Comparison of ENCODE assay signal across 8 cellular contexts in the genomic region with DNA sequence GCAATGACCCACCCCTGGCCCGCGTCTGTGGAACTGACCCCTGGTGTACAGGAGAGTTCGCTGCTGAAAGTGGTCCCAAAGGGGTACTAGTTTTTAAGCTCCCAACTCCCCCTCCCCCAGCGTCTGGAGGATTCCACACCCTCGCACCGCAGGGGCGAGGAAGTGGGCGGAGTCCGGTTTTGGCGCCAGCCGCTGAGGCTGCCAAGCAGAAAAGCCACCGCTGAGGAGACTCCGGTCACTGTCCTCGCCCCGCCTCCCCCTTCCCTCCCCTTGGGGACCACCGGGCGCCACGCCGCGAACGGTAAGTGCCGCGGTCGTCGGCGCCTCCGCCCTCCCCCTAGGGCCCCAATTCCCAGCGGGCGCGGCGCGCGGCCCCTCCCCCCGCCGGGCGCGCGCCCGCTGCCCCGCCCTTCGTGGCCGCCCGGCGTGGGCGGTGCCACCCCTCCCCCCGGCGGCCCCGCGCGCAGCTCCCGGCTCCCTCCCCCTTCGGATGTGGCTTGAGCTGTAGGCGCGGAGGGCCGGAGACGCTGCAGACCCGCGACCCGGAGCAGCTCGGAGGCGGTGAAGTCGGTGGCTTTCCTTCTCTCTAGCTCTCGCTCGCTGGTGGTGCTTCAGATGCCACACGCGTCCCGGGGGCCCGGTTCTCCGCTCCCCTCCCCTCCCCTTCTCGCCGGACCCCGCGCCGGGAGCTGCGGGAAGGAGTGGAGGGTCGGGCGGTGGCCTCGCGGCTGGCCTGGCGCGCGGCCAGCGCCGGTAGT. TPM values are rescaled to one million over a fixed set of nuclear protein-coding genes. Genes with fewer than 3 reads are reported as not detected.
A peak's percentile ranks its signal among the peaks of the same experiment; 100 is the strongest.
DNase-seq lines count a peak whose midpoint lies in the region; ATAC-seq, FAIRE-seq and TF ChIP-seq lines count a peak whose summit lies in the region.

A gene (plus strand): TSS at position 485 of the 758 bp plus-strand sequence. CDS start 1,254 bp downstream, outside the sequence.

- ATAC-seq in GM18517 (IDR thresholded peaks at IDR 0.05; ENCODE audit: unreplicated experiment) (peak; percentile 36), HG02973 (IDR thresholded peaks at IDR 0.05; ENCODE audit: unreplicated experiment) (peak; percentile 39)

- peaks cover 17% of the 10 kb centered on the region for H3K4me1 Mint-ChIP-seq in astrocyte (ENCODE audit: low read depth, unreplicated experiment)

- peaks cover 28% of the 10 kb centered on the region for H3K36me3 Mint-ChIP-seq in astrocyte (ENCODE audit: low read depth, unreplicated experiment)

- H3K4me2 ChIP-seq in astrocyte (ENCODE audit: low read length), result peak within 1 kb of the TSS; percentile 85
- H3K4me2 ChIP-seq in hepatocyte, result peak within 1 kb of the TSS; percentile 78

- peaks cover 2% of the 10 kb centered on the region for H3K9me3 Mint-ChIP-seq in astrocyte (ENCODE audit: unreplicated experiment)

- H3K9me2 ChIP-seq in hepatocyte (replicated peaks; ENCODE audit: insufficient read depth), result no peaks in the 10 kb centered on the region

- DNase-seq in NCI-H2081 (lab: John Stamatoyannopoulos, UW), result peak; percentile 95 to 96
- peak; percentile 79 for DNase-seq in T-helper 9 cell
- DNase-seq in astrocyte (ENCODE audit: low read depth), result peak; percentile 41
- DNase-seq in hepatocyte (ENCODE audit: low spot score), result peak; percentile 94
- DNase-seq in retina, result peak; percentile 91
- no peak for DNase-seq in cerebellar cortex (ENCODE audit: low spot score)

- TF ChIP-seq CTCF in astrocyte (IDR thresholded peaks at IDR 0.05; ENCODE audit: insufficient read depth, low read depth, low read length) (no peak), hepatocyte (IDR thresholded peaks at IDR 0.05; ENCODE audit: poor library complexity) (no peak)

- H3K4me3 Mint-ChIP-seq in astrocyte (ENCODE audit: unreplicated experiment), result peak within 1 kb of the TSS; percentile 100

- H3K27me3 Mint-ChIP-seq in astrocyte (ENCODE audit: low read depth, unreplicated experiment), result no peaks in the 10 kb centered on the region

- 5% methylated on average over 35 of the region's 84 CpGs for WGBS in hepatocyte (ENCODE audit: low lambda C conversion rate, missing lambda C conversion rate)

- no peak for FAIRE-seq in astrocyte (lab: Jason Lieb, UNC)

- no peaks in the 10 kb centered on the region for H3K9me3 ChIP-seq in astrocyte (ENCODE audit: insufficient read depth, low read depth, low read length)
- H3K9me3 ChIP-seq in hepatocyte (ENCODE audit: low read depth), result no peaks in the 10 kb centered on the region

- H4K20me1 ChIP-seq in astrocyte (ENCODE audit: insufficient read depth, low read length) (peaks cover 81% of the 10 kb centered on the region), hepatocyte (ENCODE audit: insufficient read depth, poor library complexity, severe bottlenecking) (peaks cover 73% of the 10 kb centered on the region)

- peak within 1 kb of the TSS; percentile 100 for H3K27ac Mint-ChIP-seq in astrocyte (ENCODE audit: unreplicated experiment)

- H3K36me3 ChIP-seq in astrocyte (ENCODE audit: insufficient read depth, low read length), result peaks cover 11% of the 10 kb centered on the region
- peaks cover 4% of the 10 kb centered on the region for H3K36me3 ChIP-seq in hepatocyte (replicated peaks; ENCODE audit: insufficient read depth, low read depth)

- H3K27ac ChIP-seq in astrocyte (ENCODE audit: low read depth, low read length) (peak within 1 kb of the TSS; percentile 98), hepatocyte (peak within 1 kb of the TSS; percentile 99)

- H3K9ac ChIP-seq in astrocyte (ENCODE audit: low read length), result peak within 1 kb of the TSS; percentile 100

- H3K27me3 ChIP-seq in astrocyte (ENCODE audit: insufficient read depth, low read length) (no peaks in the 10 kb centered on the region), hepatocyte (no peaks in the 10 kb centered on the region)

- H3K79me2 ChIP-seq in astrocyte (ENCODE audit: insufficient read depth, low read length) (peaks cover 90% of the 10 kb centered on the region), hepatocyte (peaks cover 89% of the 10 kb centered on the region)

- H2AFZ ChIP-seq in astrocyte (ENCODE audit: low read depth, low read length) (peak within 1 kb of the TSS; percentile 63), hepatocyte (peak within 1 kb of the TSS; percentile 81)

- H3K4me3 ChIP-seq in astrocyte (ENCODE audit: insufficient read depth, low read depth, low read length), result peak within 1 kb of the TSS; percentile 100
- peak within 1 kb of the TSS; percentile 86 for H3K4me3 ChIP-seq in hepatocyte

- H3K4me1 ChIP-seq in astrocyte (ENCODE audit: insufficient read depth, low read length) (peaks cover 26% of the 10 kb centered on the region), hepatocyte (ENCODE audit: insufficient read depth) (peaks cover 32% of the 10 kb centered on the region)

RNA-seq across cellular contexts. Expression of the gene that starts here (rescaled TPM):
- 141 and 148 TPM in 2 replicates for total RNA-seq in astrocyte
- total RNA-seq in hepatocyte, result 154 and 165 TPM in 2 replicates
- polyA plus RNA-seq in hepatocyte, result 120 and 129 TPM in 2 replicates
